1 cellular context compared by ENCODE assay signal in genomic region chr11:67468835-67469811, GRCh38.
A peak's percentile ranks its signal among the peaks of the same experiment; 100 is the strongest.
TF ChIP-seq lines count a peak whose summit lies in the region.

Gene TMEM134, minus strand, starts transcription at chr11:67469251. Its CDS starts 59 bp downstream, at chr11:67469192.

TF ChIP-seq in SK-N-SH, 30 proteins besides CTCF, POLR2A, EP300 and RAD21 (continued from another document):
- TF ChIP-seq USF1 (IDR thresholded peaks at IDR 0.05; ENCODE audit: borderline replicate concordance, low read depth) (0 out of 2 replicates have a peak, but pooled peaks have one; percentile 18), SIN3A (IDR thresholded peaks at IDR 0.05; ENCODE audit: borderline replicate concordance, low read depth, low read length) (peak; percentile 84), SMC3 (IDR thresholded peaks at IDR 0.05; ENCODE audit: low read depth, low read length) (peak; percentile 55; the same call in 1 of the 2 replicates), TAF1 (IDR thresholded peaks at IDR 0.05; ENCODE audit: borderline replicate concordance, low read depth, low read length) (peak; percentile 55), RCOR1 (IDR thresholded peaks at IDR 0.05; ENCODE audit: low read length) (no peak), RFX5 (IDR thresholded peaks at IDR 0.05; ENCODE audit: low read length) (no peak), MAX (IDR thresholded peaks at IDR 0.05; ENCODE audit: low read depth) (peak; percentile 66; the same call in 1 of the 2 replicates), YY1 (IDR thresholded peaks at IDR 0.05; ENCODE audit: low read depth) (peak; percentile 84), USF2 (IDR thresholded peaks at IDR 0.05; ENCODE audit: borderline replicate concordance, low read depth, low read length) (no peak)
- TF ChIP-seq, protein P1, sequence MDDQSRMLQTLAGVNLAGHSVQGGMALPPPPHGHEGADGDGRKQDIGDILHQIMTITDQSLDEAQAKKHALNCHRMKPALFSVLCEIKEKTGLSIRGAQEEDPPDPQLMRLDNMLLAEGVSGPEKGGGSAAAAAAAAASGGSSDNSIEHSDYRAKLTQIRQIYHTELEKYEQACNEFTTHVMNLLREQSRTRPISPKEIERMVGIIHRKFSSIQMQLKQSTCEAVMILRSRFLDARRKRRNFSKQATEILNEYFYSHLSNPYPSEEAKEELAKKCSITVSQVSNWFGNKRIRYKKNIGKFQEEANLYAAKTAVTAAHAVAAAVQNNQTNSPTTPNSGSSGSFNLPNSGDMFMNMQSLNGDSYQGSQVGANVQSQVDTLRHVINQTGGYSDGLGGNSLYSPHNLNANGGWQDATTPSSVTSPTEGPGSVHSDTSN (IDR thresholded peaks at IDR 0.05), result peak; percentile 47; the same call in 1 of the 2 replicates
- TF ChIP-seq, protein P2, sequence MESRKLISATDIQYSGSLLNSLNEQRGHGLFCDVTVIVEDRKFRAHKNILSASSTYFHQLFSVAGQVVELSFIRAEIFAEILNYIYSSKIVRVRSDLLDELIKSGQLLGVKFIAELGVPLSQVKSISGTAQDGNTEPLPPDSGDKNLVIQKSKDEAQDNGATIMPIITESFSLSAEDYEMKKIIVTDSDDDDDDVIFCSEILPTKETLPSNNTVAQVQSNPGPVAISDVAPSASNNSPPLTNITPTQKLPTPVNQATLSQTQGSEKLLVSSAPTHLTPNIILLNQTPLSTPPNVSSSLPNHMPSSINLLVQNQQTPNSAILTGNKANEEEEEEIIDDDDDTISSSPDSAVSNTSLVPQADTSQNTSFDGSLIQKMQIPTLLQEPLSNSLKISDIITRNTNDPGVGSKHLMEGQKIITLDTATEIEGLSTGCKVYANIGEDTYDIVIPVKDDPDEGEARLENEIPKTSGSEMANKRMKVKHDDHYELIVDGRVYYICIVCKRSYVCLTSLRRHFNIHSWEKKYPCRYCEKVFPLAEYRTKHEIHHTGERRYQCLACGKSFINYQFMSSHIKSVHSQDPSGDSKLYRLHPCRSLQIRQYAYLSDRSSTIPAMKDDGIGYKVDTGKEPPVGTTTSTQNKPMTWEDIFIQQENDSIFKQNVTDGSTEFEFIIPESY (IDR thresholded peaks at IDR 0.05; ENCODE audit: borderline replicate concordance, low read depth), result no peak
